27 cellular contexts compared by ENCODE assay signal in genomic region chr18:33355756-33356155, GRCh38.
"Had no signal": no experiment of that assay in that cellular context is flagged by ENCODE, and none has a peak within 500 bp of the region (broad histone marks: within the 10 kb centered on the region; RNA-seq: fewer than 3 reads in every experiment).

No MANE protein-coding gene starts in this region.

- H3K36me3 ChIP-seq: adrenal gland, MG63, SJSA1 had no signal

- H3K4me3 Mint-ChIP-seq: activated CD4-positive, alpha-beta memory T cell treated with anti-CD3 and anti-CD28 coated beads for 36 hours; activated CD4-positive, alpha-beta T cell treated with anti-CD3 and anti-CD28 coated beads, Interleukin-2, amount 10 ng/mL, durations not matched to agents 7 days and 5 days; activated naive CD4-positive, alpha-beta T cell treated with anti-CD3 and anti-CD28 coated beads, Interleukin-2, amount 10 ng/mL, durations not matched to agents 7 days and 5 days; activated naive CD8-positive, alpha-beta T cell treated with anti-CD3 and anti-CD28 coated beads for 36 hours; activated T-cell treated with anti-CD3 and anti-CD28 coated beads, Interleukin-2, amount 50 U/mL, for 72 hours; T-helper 17 cell had no signal

- H3K9me3 ChIP-seq: adrenal gland, MG63, SJSA1 had no signal

- H3K4me3 ChIP-seq: adrenal gland, MG63, SJSA1 had no signal

- H3K27ac Mint-ChIP-seq: activated CD4-positive, alpha-beta memory T cell treated with anti-CD3 and anti-CD28 coated beads for 36 hours; activated CD4-positive, alpha-beta T cell treated with anti-CD3 and anti-CD28 coated beads, Interleukin-2, amount 10 ng/mL, durations not matched to agents 7 days and 5 days; activated naive CD4-positive, alpha-beta T cell treated with anti-CD3 and anti-CD28 coated beads, Interleukin-2, amount 10 ng/mL, durations not matched to agents 7 days and 5 days; activated naive CD8-positive, alpha-beta T cell treated with anti-CD3 and anti-CD28 coated beads for 36 hours; activated T-cell treated with anti-CD3 and anti-CD28 coated beads, Interleukin-2, amount 50 U/mL, for 72 hours; activated T-helper 2 cell treated with anti-CD3 and anti-CD28 coated beads, Interferon-gamma antibody, Interleukin-2, Interleukin-4, amounts not matched to agents 10 μg/mL and 5 μg/mL and 100 μg/mL, durations not matched to agents 14 hours and 24 hours and 36 hours; T-helper 17 cell had no signal

- H3K4me1 ChIP-seq: adrenal gland, SJSA1 had no signal

- ATAC-seq: activated T-cell treated with anti-CD3 and anti-CD28 coated beads, Interleukin-2, amount 50 U/mL, for 72 hours; T-helper 17 cell had no signal

- H3K27me3 ChIP-seq: adrenal gland, MG63, SJSA1 had no signal

- FAIRE-seq: RCC 7860, TTC549 had no signal

- H3K4me1 Mint-ChIP-seq: activated CD4-positive, alpha-beta T cell treated with anti-CD3 and anti-CD28 coated beads, Interleukin-2, amount 10 ng/mL, durations not matched to agents 7 days and 5 days; activated naive CD4-positive, alpha-beta T cell treated with anti-CD3 and anti-CD28 coated beads, Interleukin-2, amount 10 ng/mL, durations not matched to agents 7 days and 5 days; activated naive CD8-positive, alpha-beta T cell treated with anti-CD3 and anti-CD28 coated beads for 36 hours; T-helper 17 cell had no signal

- H3K9ac ChIP-seq: KMS-11 had no signal

- H3K27ac ChIP-seq: adrenal gland, KMS-11, SJSA1 had no signal

- H3K36me3 Mint-ChIP-seq: activated CD4-positive, alpha-beta memory T cell treated with anti-CD3 and anti-CD28 coated beads for 36 hours; activated naive CD4-positive, alpha-beta T cell treated with anti-CD3 and anti-CD28 coated beads, Interleukin-2, amount 10 ng/mL, durations not matched to agents 7 days and 5 days; activated naive CD8-positive, alpha-beta T cell treated with anti-CD3 and anti-CD28 coated beads for 36 hours had no signal

- DNase-seq: activated CD4-positive, alpha-beta memory T cell treated with anti-CD3 and anti-CD28 coated beads for 36 hours; activated CD4-positive, alpha-beta T cell treated with anti-CD3 and anti-CD28 coated beads, Interleukin-2, amount 10 ng/mL, durations not matched to agents 7 days and 5 days; activated CD4-positive, CD25-positive, alpha-beta regulatory T cell; activated CD8-positive, alpha-beta memory T cell treated with anti-CD3 and anti-CD28 coated beads for 24 hours; activated gamma-delta T cell treated with Interleukin-2 at 50 U/mL for 16 hours; activated naive CD4-positive, alpha-beta T cell treated with anti-CD3 and anti-CD28 coated beads, Interleukin-2, amount 10 ng/mL, durations not matched to agents 7 days and 5 days; activated naive CD8-positive, alpha-beta T cell treated with anti-CD3 and anti-CD28 coated beads for 36 hours; activated T-cell treated with anti-CD3 and anti-CD28 coated beads for 4 hours; activated T-cell treated with anti-CD3 and anti-CD28 coated beads, Interleukin-2, amount 50 U/mL, for 72 hours; adrenal gland; anterior cingulate cortex; cerebellar nuclear complex; MG63; MV-4-11; NCI-H1417 treated with DMSO at 0.1 percent for 48 hours; NCI-H1694; NCI-H2029; NCI-H510A treated with DMSO at 0.1 percent for 48 hours; PC-3; SHP77; T-helper 17 cell; T-helper 9 cell had no signal

- H3K27me3 Mint-ChIP-seq: activated CD4-positive, alpha-beta memory T cell treated with anti-CD3 and anti-CD28 coated beads for 36 hours; activated CD4-positive, alpha-beta T cell treated with anti-CD3 and anti-CD28 coated beads, Interleukin-2, amount 10 ng/mL, durations not matched to agents 7 days and 5 days; activated naive CD4-positive, alpha-beta T cell treated with anti-CD3 and anti-CD28 coated beads, Interleukin-2, amount 10 ng/mL, durations not matched to agents 7 days and 5 days; activated naive CD8-positive, alpha-beta T cell treated with anti-CD3 and anti-CD28 coated beads for 36 hours; T-helper 17 cell had no signal

- H3K4me2 ChIP-seq: KMS-11 had no signal
